ENCODE assay signal across 20 cellular contexts in genomic region chr1:167077868-167078210, GRCh38. TPM values are rescaled to one million over a fixed set of nuclear protein-coding genes. Genes with fewer than 3 reads are reported as not detected.
DNase-seq lines count a peak whose midpoint lies in the region; ATAC-seq, FAIRE-seq and TF ChIP-seq lines count a peak whose summit lies in the region.
"Had no signal": no experiment of that assay in that cellular context is flagged by ENCODE, and none has a peak within 500 bp of the region (broad histone marks: within the 10 kb centered on the region; RNA-seq: fewer than 3 reads in every experiment).

No MANE protein-coding gene starts in this region.

- H2BK5ac ChIP-seq in trophoblast cell (ENCODE audit: low read depth, low read length, poor library complexity), result no peak overlapping the region

- peak overlapping the region in 1 of 2 donors; percentile 75 for H3K4me3 Mint-ChIP-seq in effector memory CD8-positive, alpha-beta T cell

- no peaks in the 10 kb centered on the region for H3K9me3 ChIP-seq in Loucy (ENCODE audit: insufficient read depth, low read depth, low read length)
- H3K9me3 ChIP-seq in kidney (ENCODE audit: control insufficient read depth in 1 of 2, low read length in 2 of 2), result no peaks in the 10 kb centered on the region
- no peaks in the 10 kb centered on the region for H3K9me3 ChIP-seq in trophoblast cell (ENCODE audit: insufficient read depth, low read depth, low read length)
- H3K9me3 ChIP-seq: BE2C, HAP-1 had no signal

- DNase-seq in left cardiac atrium (no peak), cardiac septum (ENCODE audit: low spot score) (no peak), G401 (ENCODE audit: low spot score) (peak; percentile 82), kidney (no peak), trophoblast cell (no peak)
- no peak for DNase-seq in effector memory CD8-positive, alpha-beta T cell
- DNase-seq: ACHN; BE2C; CD4-positive, CD25-positive, alpha-beta regulatory T cell; CD8-positive, alpha-beta memory T cell; COR-L47; GDM1; GM23248 had no signal

- intact Hi-C loops in left cardiac atrium (cut with DNase I) (no loop called here), cardiac septum (cut with DNase I) (no loop called here), kidney (cut with DNase I) (no loop called here)

- H3K4ac ChIP-seq in trophoblast cell (ENCODE audit: low read depth, low read length), result no peak overlapping the region

- ATAC-seq in left cardiac atrium (peak; percentile 57 to 62), HG02884 (IDR thresholded peaks at IDR 0.05; ENCODE audit: unreplicated experiment) (no peak)
- ATAC-seq in effector memory CD8-positive, alpha-beta T cell (replicated peaks), result no peak

- H4K91ac ChIP-seq in trophoblast cell (ENCODE audit: low read depth, low read length), result no peak overlapping the region

- H4K12ac ChIP-seq in trophoblast cell (ENCODE audit: low read depth, low read length), result no peak overlapping the region

- peaks cover 67% of the 10 kb centered on the region for H3K4me1 ChIP-seq in Loucy (ENCODE audit: insufficient read depth, low read length, poor library complexity, severe bottlenecking)
- H3K4me1 ChIP-seq in kidney (ENCODE audit: control insufficient read depth in 1 of 2, insufficient read depth in 1 of 2, low read depth in 1 of 2, low read length in 2 of 2), result no peaks in the 10 kb centered on the region
- H3K4me1 ChIP-seq in trophoblast cell (ENCODE audit: control insufficient read depth in 1 of 2, insufficient read depth in 2 of 2, low read length in 2 of 2), result peaks cover 7 to 9% of the 10 kb centered on the region in 2 experiments
- H3K4me1 ChIP-seq: BE2C, HAP-1 had no signal

- H3K79me2 ChIP-seq in Loucy (ENCODE audit: insufficient read depth, low read length), result peaks cover 76% of the 10 kb centered on the region; the same call in 1 of the 2 replicates
- H3K79me2 ChIP-seq in trophoblast cell (ENCODE audit: control insufficient read depth, insufficient read depth, low read length, poor library complexity), result no peaks in the 10 kb centered on the region

- TF ChIP-seq CTCF in Loucy (conservative IDR thresholded peaks at IDR 0.05; ENCODE audit: low read length) (no peak), kidney (IDR thresholded peaks at IDR 0.05; ENCODE audit: borderline replicate concordance, extremely low read depth, insufficient read depth) (no peak)

- H3K27me3 ChIP-seq in Loucy (ENCODE audit: insufficient read depth, low read length, poor library complexity, severe bottlenecking) (no peaks in the 10 kb centered on the region), trophoblast cell (ENCODE audit: insufficient read depth, low read length) (no peaks in the 10 kb centered on the region)

- no peak overlapping the region for H4K8ac ChIP-seq in trophoblast cell (ENCODE audit: low read depth, low read length)

- FAIRE-seq in kidney (lab: Jason Lieb, UNC), result no peak
- FAIRE-seq: A204.1, GM12892, GM18507 had no signal

- no peaks in the 10 kb centered on the region for H3F3A ChIP-seq in Loucy (ENCODE audit: low read depth)

- H3K9me2 ChIP-seq in Loucy (replicated peaks; ENCODE audit: low read depth, low read length), result no peaks in the 10 kb centered on the region

- no peak overlapping the region for H3K4me3 ChIP-seq in Loucy (ENCODE audit: low read length, poor library complexity, severe bottlenecking)
- H3K4me3 ChIP-seq in kidney (ENCODE audit: low read length in 2 of 2), result no peak overlapping the region
- H3K4me3 ChIP-seq in trophoblast cell (ENCODE audit: low read depth, low read length), result no peak overlapping the region
- H3K4me3 ChIP-seq: GM23248, HAP-1 had no signal

- no peak overlapping the region for H3K14ac ChIP-seq in trophoblast cell (ENCODE audit: low read length)

- in situ Hi-C loops in G401 (cut with HindIII; ENCODE audit: low sequenced_read_pairs), result no loop called here

- no peak overlapping the region for H2BK120ac ChIP-seq in trophoblast cell (ENCODE audit: insufficient read depth, low read length, poor library complexity)

- peaks cover 2% of the 10 kb centered on the region for H3K79me1 ChIP-seq in trophoblast cell (ENCODE audit: low read length)

- no peak overlapping the region for H2AK5ac ChIP-seq in trophoblast cell (ENCODE audit: low read length)

- peak overlapping the region; percentile 20 to 92 for H3K27ac Mint-ChIP-seq in effector memory CD8-positive, alpha-beta T cell

- no peak overlapping the region for H3K9ac ChIP-seq in Loucy (ENCODE audit: low read depth, low read length, poor library complexity, severe bottlenecking)
- H3K9ac ChIP-seq in kidney (ENCODE audit: low read length in 2 of 2), result no peak overlapping the region
- H3K9ac ChIP-seq in trophoblast cell (ENCODE audit: low read length), result no peak overlapping the region
- H3K9ac ChIP-seq: GM23248 had no signal

- H3K36me3 Mint-ChIP-seq in effector memory CD8-positive, alpha-beta T cell (ENCODE audit: insufficient read depth), result peaks cover 2% of the 10 kb centered on the region

- H2BK12ac ChIP-seq in trophoblast cell (ENCODE audit: low read length), result no peak overlapping the region

- peaks cover 31 to 41% of the 10 kb centered on the region in 2 donors for H3K4me1 Mint-ChIP-seq in effector memory CD8-positive, alpha-beta T cell (ENCODE audit: low read depth in 2 of 2)

- H3K18ac ChIP-seq in trophoblast cell (ENCODE audit: low read length), result no peak overlapping the region

- H3K36me3 ChIP-seq in Loucy (ENCODE audit: insufficient read depth, low read length) (peaks cover 4% of the 10 kb centered on the region; the same call in 1 of the 2 replicates), kidney (ENCODE audit: control insufficient read depth in 1 of 2, insufficient read depth in 2 of 2, low read length in 2 of 2) (no peaks in the 10 kb centered on the region), trophoblast cell (ENCODE audit: control insufficient read depth in 1 of 2, insufficient read depth in 2 of 2, low read length in 2 of 2) (no peaks in the 10 kb centered on the region)
- H3K36me3 ChIP-seq: BE2C, HAP-1 had no signal

- no peak overlapping the region for H3K23ac ChIP-seq in trophoblast cell (ENCODE audit: low read length)

- peak overlapping the region; percentile 0 for H3K4me2 ChIP-seq in Loucy (ENCODE audit: low read depth, low read length, poor library complexity, severe bottlenecking)
- no peak overlapping the region for H3K4me2 ChIP-seq in trophoblast cell (ENCODE audit: low read length)

- H3K27me3 Mint-ChIP-seq in effector memory CD8-positive, alpha-beta T cell, result no peaks in the 10 kb centered on the region

- H3K27ac ChIP-seq in kidney (ENCODE audit: low read depth in 2 of 2, low read length in 2 of 2) (no peak overlapping the region), trophoblast cell (ENCODE audit: low read depth, low read length) (no peak overlapping the region)
- H3K27ac ChIP-seq: GM23248 had no signal

- H4K20me1 ChIP-seq in Loucy (ENCODE audit: insufficient read depth, low read length, poor library complexity, severe bottlenecking), result peaks cover 20% of the 10 kb centered on the region

- H2AFZ ChIP-seq in Loucy (ENCODE audit: low read length), result no peak overlapping the region
- H2AFZ ChIP-seq in trophoblast cell (ENCODE audit: insufficient read depth, low read length, poor library complexity), result no peak overlapping the region
- H2AFZ ChIP-seq: GM23248 had no signal

- no peaks in the 10 kb centered on the region for H3K9me3 Mint-ChIP-seq in effector memory CD8-positive, alpha-beta T cell
- H3K9me3 Mint-ChIP-seq: CD8-positive, alpha-beta memory T cell had no signal

RNA-seq across cellular contexts. Expression of gene GPA33, which starts 12.3 kb away (rescaled TPM):
- total RNA-seq in left cardiac atrium (under 1 TPM; 0.31 to 0.32 TPM), cardiac septum (2.7 TPM), kidney (0.28 TPM)
- 0.12 and 1.1 TPM in 2 replicates for total RNA-seq in G401 (2014; rRNA removed; shearing (Covaris generic))
- not detected for polyA plus RNA-seq in kidney (ENCODE audit: insufficient read depth, low read depth, low replicate concordance)
- polyA plus RNA-seq in trophoblast cell (2013), result 3.2 TPM in 2 replicates
- total RNA-seq: GM23248, H4 had no signal
- polyA plus RNA-seq: GM23248 had no signal

RNA-seq across cellular contexts. Expression of gene STYXL2, which starts 16.0 kb away (rescaled TPM):
- total RNA-seq in left cardiac atrium (10 to 100 TPM; 80.0 to 87.4 TPM), cardiac septum (462 TPM), kidney (0.38 TPM)
- total RNA-seq in G401 (2014; rRNA removed; shearing (Covaris generic)), result 0.10 and 0.68 TPM in 2 replicates
- not detected for polyA plus RNA-seq in kidney (ENCODE audit: insufficient read depth, low read depth, low replicate concordance)
- polyA plus RNA-seq in trophoblast cell (2013), result 0.57 and 0.61 TPM in 2 replicates
- total RNA-seq: CD4-positive, CD25-positive, alpha-beta regulatory T cell; CD8-positive, alpha-beta memory T cell; GM23248 had no signal
- polyA plus RNA-seq: CD4-positive, CD25-positive, alpha-beta regulatory T cell; CD8-positive, alpha-beta memory T cell; GM23248 had no signal

Comparison
In these comparisons a context has a peak if more than half of its experiments do, and no peak if none do; other contexts are left out.
1. ATAC-seq: peak in left cardiac atrium (2 of 2); none in effector memory CD8-positive, alpha-beta T cell (single experiment) and HG02884 (single experiment).
2. RNA of gene STYXL2, which starts 16.0 kb away (total RNA-seq): 462 TPM in cardiac septum (single experiment) and 80.0 to 87.4 TPM in left cardiac atrium; 0.38 TPM in kidney (single experiment) and 0.10 to 0.68 TPM in G401; every median in the first group is over 10 times any median in the second.